Comparison of ENCODE assay signal across 11 cellular contexts in genomic region chr3:114496874-114497273, GRCh38.
A peak's percentile ranks its signal among the peaks of the same experiment; 100 is the strongest.
DNase-seq lines count a peak whose midpoint lies in the region; ATAC-seq, FAIRE-seq and TF ChIP-seq lines count a peak whose summit lies in the region.
"Had no signal": no experiment of that assay in that cellular context is flagged by ENCODE, and none has a peak within 500 bp of the region (broad histone marks: within the 10 kb centered on the region; RNA-seq: fewer than 3 reads in every experiment).

No MANE protein-coding gene starts in this region.

- H3K79me2 ChIP-seq in HCT116 (ENCODE audit: insufficient read depth, low read length), result peaks cover 88% of the 10 kb centered on the region
- peaks cover 5% of the 10 kb centered on the region for H3K79me2 ChIP-seq in astrocyte (ENCODE audit: insufficient read depth, low read length)

- H3K9ac ChIP-seq in HCT116 (ENCODE audit: low read length) (peak overlapping the region; percentile 34), astrocyte (ENCODE audit: low read length) (no peak overlapping the region)

- TF ChIP-seq CTCF in HCT116 (IDR thresholded peaks at IDR 0.05 in 2 of 3, conservative IDR thresholded peaks at IDR 0.05 in 1 of 3; ENCODE audit: borderline replicate concordance in 1 of 3, insufficient read depth in 1 of 3, low read depth in 2 of 3, low read length in 2 of 3) (peak in 1 of 3 experiments; percentile 21; a peak in 1 of 6 replicates), astrocyte (IDR thresholded peaks at IDR 0.05; ENCODE audit: insufficient read depth, low read depth, low read length) (no peak), thoracic aorta (IDR thresholded peaks at IDR 0.05) (no peak), glutamatergic neuron (IDR thresholded peaks at IDR 0.05; ENCODE audit: partially characterized antibody, unreplicated experiment) (no peak), lower leg skin (IDR thresholded peaks at IDR 0.05) (no peak)

- H3K27ac ChIP-seq in HCT116 (ENCODE audit: low read depth, low read length), result peak overlapping the region; percentile 77
- peak overlapping the region; percentile 37 for H3K27ac ChIP-seq in astrocyte (ENCODE audit: low read depth, low read length)
- no peak overlapping the region for H3K27ac ChIP-seq in right cardiac atrium (ENCODE audit: low read length)
- peak overlapping the region in 1 of 2 donors; percentile 37 for H3K27ac ChIP-seq in thoracic aorta

- RAD21 ChIA-PET in HCT116 (lab: Charles Lee; ENCODE audit: low non-redundant PET in 1 of 2, low total read pairs in 2 of 2, uncharacterized antibody in 2 of 2, unreplicated experiment in 2 of 2), result no interaction called here

- H3K4me2 ChIP-seq in HCT116 (ENCODE audit: low read length), result peak overlapping the region; percentile 70
- peak overlapping the region; percentile 46 for H3K4me2 ChIP-seq in astrocyte (ENCODE audit: low read length)

- intact Hi-C loops in HCT116 (cut with micrococcal nuclease) (no loop called here), right cardiac atrium (cut with DNase I) (no loop called here), lower leg skin (cut with DNase I; ENCODE audit: low total_unique reads) (no loop called here)

- 54% methylated on average over 2 of the region's 2 CpGs for WGBS in right cardiac atrium
- whole genome bisulfite sequencing in lower leg skin, 2 donors, result 86 to 92% methylated on average over 2 of the region's 2 CpGs

- no peaks in the 10 kb centered on the region for H3K27me3 Mint-ChIP-seq in astrocyte (ENCODE audit: low read depth, unreplicated experiment)
- H3K27me3 Mint-ChIP-seq in glutamatergic neuron (ENCODE audit: unreplicated experiment), result no peaks in the 10 kb centered on the region
- H3K27me3 Mint-ChIP-seq in activated CD4-positive, alpha-beta memory T cell treated with anti-CD3 and anti-CD28 coated beads, Interleukin-2, amount 10 ng/mL, durations not matched to agents 7 days and 5 days, result peaks cover 17% of the 10 kb centered on the region
- H3K27me3 Mint-ChIP-seq: dendritic cell treated with granulocyte-macrophage colony-stimulating factor and Interleukin-4, amounts not matched to agents 40 ng/mL and 50 ng/mL, for 4 days had no signal

- no peaks in the 10 kb centered on the region for H3K36me3 Mint-ChIP-seq in astrocyte (ENCODE audit: low read depth, unreplicated experiment)
- no peaks in the 10 kb centered on the region for H3K36me3 Mint-ChIP-seq in glutamatergic neuron (ENCODE audit: unreplicated experiment)
- no peaks in the 10 kb centered on the region for H3K36me3 Mint-ChIP-seq in activated CD4-positive, alpha-beta memory T cell treated with anti-CD3 and anti-CD28 coated beads, Interleukin-2, amount 10 ng/mL, durations not matched to agents 7 days and 5 days (ENCODE audit: low read depth)

- no peaks in the 10 kb centered on the region for H4K20me1 ChIP-seq in HCT116 (ENCODE audit: insufficient read depth)
- H4K20me1 ChIP-seq in astrocyte (ENCODE audit: insufficient read depth, low read length), result no peaks in the 10 kb centered on the region

- no peaks in the 10 kb centered on the region for H3K9me3 ChIP-seq in HCT116 (ENCODE audit: control insufficient read depth in 1 of 2, insufficient read depth in 1 of 2, low read depth in 1 of 2, low read length in 2 of 2)
- no peaks in the 10 kb centered on the region for H3K9me3 ChIP-seq in astrocyte (ENCODE audit: insufficient read depth, low read depth, low read length)
- H3K9me3 ChIP-seq in right cardiac atrium (ENCODE audit: control insufficient read depth, low read length), result no peaks in the 10 kb centered on the region
- no peaks in the 10 kb centered on the region for H3K9me3 ChIP-seq in thoracic aorta

- POLR2A ChIA-PET in HCT116 (lab: Charles Lee), result no interaction called here
- POLR2A ChIA-PET in activated CD4-positive, alpha-beta memory T cell treated with anti-CD3 and anti-CD28 coated beads, Interleukin-2, amount 10 ng/mL, durations not matched to agents 7 days and 5 days (lab: Charles Lee), result no interaction called here

- FAIRE-seq in astrocyte (lab: Jason Lieb, UNC), result peak; percentile 63

- H3K4me3 ChIP-seq in HCT116 (replicated peaks in 1 of 2; ENCODE audit: low read depth in 1 of 2, low read length in 2 of 2) (peak overlapping the region in 1 of 2 experiments; percentile 32; a peak in 2 of 4 replicates), astrocyte (ENCODE audit: insufficient read depth, low read depth, low read length) (no peak overlapping the region), right cardiac atrium (ENCODE audit: low read length) (no peak overlapping the region), thoracic aorta (no peak overlapping the region), lower leg skin (ENCODE audit: low read depth, poor library complexity, severe bottlenecking) (no peak overlapping the region)

- no peak for TF ChIP-seq POLR2A in HCT116 (IDR thresholded peaks at IDR 0.05; ENCODE audit: borderline replicate concordance, extremely low read depth, insufficient read depth, insufficient read length)
- no peak for TF ChIP-seq POLR2A in lower leg skin (IDR thresholded peaks at IDR 0.05)

- H3K4me3 Mint-ChIP-seq in astrocyte (ENCODE audit: unreplicated experiment) (no peak overlapping the region), glutamatergic neuron (ENCODE audit: unreplicated experiment) (no peak overlapping the region)
- H3K4me3 Mint-ChIP-seq in activated CD4-positive, alpha-beta memory T cell treated with anti-CD3 and anti-CD28 coated beads, Interleukin-2, amount 10 ng/mL, durations not matched to agents 7 days and 5 days, result no peak overlapping the region
- H3K4me3 Mint-ChIP-seq: activated T-helper 17 cell treated with anti-CD3 and anti-CD28 coated beads, Interleukin-2, amount 50 U/mL, for 72 hours; dendritic cell treated with granulocyte-macrophage colony-stimulating factor and Interleukin-4, amounts not matched to agents 40 ng/mL and 50 ng/mL, for 4 days had no signal

- DNase-seq in HCT116 (ENCODE audit: low read depth, low spot score) (no peak), astrocyte (ENCODE audit: low read depth) (peak; percentile 27), right cardiac atrium (no peak), thoracic aorta (ENCODE audit: low spot score) (no peak), glutamatergic neuron (no peak), lower leg skin (ENCODE audit: low spot score in 2 of 2) (no peak)
- DNase-seq in activated CD4-positive, alpha-beta memory T cell treated with anti-CD3 and anti-CD28 coated beads, Interleukin-2, amount 10 ng/mL, durations not matched to agents 7 days and 5 days, result no peak
- DNase-seq: NCI-H345; stimulated activated CD4-positive, alpha-beta T cell treated with anti-CD3 and anti-CD28 coated beads, Interleukin-1b, Interleukin-23, amount 100 ng/mL, for 48 hours had no signal

- H3K27me3 ChIP-seq in HCT116 (ENCODE audit: insufficient read depth, low read length) (no peaks in the 10 kb centered on the region), astrocyte (ENCODE audit: insufficient read depth, low read length) (no peaks in the 10 kb centered on the region), right cardiac atrium (ENCODE audit: control insufficient read depth, insufficient read depth) (no peaks in the 10 kb centered on the region), thoracic aorta (replicated peaks; ENCODE audit: insufficient read depth) (no peaks in the 10 kb centered on the region)

- CTCF ChIA-PET in HCT116 (lab: Charles Lee), result interaction anchor here (1.1 kb wide), 1 partner anchor 78 kb away, joined by 3 read pairs; no protein-coding TSS in a partner anchor
- CTCF ChIA-PET in activated CD4-positive, alpha-beta memory T cell treated with anti-CD3 and anti-CD28 coated beads, Interleukin-2, amount 10 ng/mL, durations not matched to agents 7 days and 5 days (lab: Charles Lee), result no interaction called here

- no peak for TF ChIP-seq RAD21 in HCT116 (IDR thresholded peaks at IDR 0.05; ENCODE audit: low read depth)

- H3K27ac Mint-ChIP-seq in astrocyte (ENCODE audit: unreplicated experiment), result peak overlapping the region; percentile 36
- H3K27ac Mint-ChIP-seq in glutamatergic neuron (ENCODE audit: unreplicated experiment), result no peak overlapping the region
- H3K27ac Mint-ChIP-seq in activated CD4-positive, alpha-beta memory T cell treated with anti-CD3 and anti-CD28 coated beads, Interleukin-2, amount 10 ng/mL, durations not matched to agents 7 days and 5 days, result no peak overlapping the region
- H3K27ac Mint-ChIP-seq: activated T-helper 17 cell treated with anti-CD3 and anti-CD28 coated beads, Interleukin-2, amount 50 U/mL, for 72 hours; dendritic cell treated with granulocyte-macrophage colony-stimulating factor and Interleukin-4, amounts not matched to agents 40 ng/mL and 50 ng/mL, for 4 days had no signal

- H2AFZ ChIP-seq in HCT116 (ENCODE audit: low read depth, low read length, poor library complexity, severe bottlenecking), result no peak overlapping the region
- H2AFZ ChIP-seq in astrocyte (ENCODE audit: low read depth, low read length), result no peak overlapping the region

- H3K9me2 ChIP-seq in HCT116 (ENCODE audit: insufficient read depth), result no peaks in the 10 kb centered on the region

- no peaks in the 10 kb centered on the region for H3K9me3 Mint-ChIP-seq in astrocyte (ENCODE audit: unreplicated experiment)
- no peaks in the 10 kb centered on the region for H3K9me3 Mint-ChIP-seq in glutamatergic neuron (ENCODE audit: unreplicated experiment)
- no peaks in the 10 kb centered on the region for H3K9me3 Mint-ChIP-seq in activated CD4-positive, alpha-beta memory T cell treated with anti-CD3 and anti-CD28 coated beads, Interleukin-2, amount 10 ng/mL, durations not matched to agents 7 days and 5 days
- H3K9me3 Mint-ChIP-seq: activated T-helper 17 cell treated with anti-CD3 and anti-CD28 coated beads, Interleukin-2, amount 50 U/mL, for 72 hours; dendritic cell treated with granulocyte-macrophage colony-stimulating factor and Interleukin-4, amounts not matched to agents 40 ng/mL and 50 ng/mL, for 4 days had no signal

- H3K4me1 Mint-ChIP-seq in astrocyte (ENCODE audit: low read depth, unreplicated experiment), result peaks cover 60% of the 10 kb centered on the region
- no peaks in the 10 kb centered on the region for H3K4me1 Mint-ChIP-seq in glutamatergic neuron (ENCODE audit: low read depth, unreplicated experiment)
- peaks cover 14% of the 10 kb centered on the region for H3K4me1 Mint-ChIP-seq in activated CD4-positive, alpha-beta memory T cell treated with anti-CD3 and anti-CD28 coated beads, Interleukin-2, amount 10 ng/mL, durations not matched to agents 7 days and 5 days

- H3K36me3 ChIP-seq in HCT116 (ENCODE audit: control insufficient read depth in 1 of 2, insufficient read depth in 2 of 2, low read length in 2 of 2) (peaks cover 0 to 3% of the 10 kb centered on the region in 2 experiments; a peak in 1 of 4 replicates), astrocyte (ENCODE audit: insufficient read depth, low read length) (no peaks in the 10 kb centered on the region), thoracic aorta (no peaks in the 10 kb centered on the region)

- BruUV-seq in HCT116 (replicated peaks; lab: Mats Ljungman, UMichigan), result no TSS peak

- H3K4me1 ChIP-seq in HCT116 (ENCODE audit: control insufficient read depth in 1 of 2, insufficient read depth in 2 of 2, low read length in 2 of 2), result peaks cover 68 to 82% of the 10 kb centered on the region in 2 experiments
- peaks cover 54% of the 10 kb centered on the region for H3K4me1 ChIP-seq in astrocyte (ENCODE audit: insufficient read depth, low read length)
- peaks cover 10% of the 10 kb centered on the region for H3K4me1 ChIP-seq in right cardiac atrium (ENCODE audit: control insufficient read depth, insufficient read depth, low read length)
- peaks cover 12 to 45% of the 10 kb centered on the region in 2 donors for H3K4me1 ChIP-seq in thoracic aorta (ENCODE audit: control insufficient read depth in 1 of 2, low read depth in 2 of 2)

- peak; percentile 35 for ATAC-seq in HCT116
- ATAC-seq in right cardiac atrium, result peak; percentile 64 to 69
- peak; percentile 22 for ATAC-seq in thoracic aorta (ENCODE audit: insufficient number of reproducible peaks, low FRiP score, low read depth)
- ATAC-seq: activated T-helper 17 cell treated with anti-CD3 and anti-CD28 coated beads, Interleukin-2, amount 50 U/mL, for 72 hours had no signal
